ENCODE assay signal across 8 cellular contexts in the genomic region with DNA sequence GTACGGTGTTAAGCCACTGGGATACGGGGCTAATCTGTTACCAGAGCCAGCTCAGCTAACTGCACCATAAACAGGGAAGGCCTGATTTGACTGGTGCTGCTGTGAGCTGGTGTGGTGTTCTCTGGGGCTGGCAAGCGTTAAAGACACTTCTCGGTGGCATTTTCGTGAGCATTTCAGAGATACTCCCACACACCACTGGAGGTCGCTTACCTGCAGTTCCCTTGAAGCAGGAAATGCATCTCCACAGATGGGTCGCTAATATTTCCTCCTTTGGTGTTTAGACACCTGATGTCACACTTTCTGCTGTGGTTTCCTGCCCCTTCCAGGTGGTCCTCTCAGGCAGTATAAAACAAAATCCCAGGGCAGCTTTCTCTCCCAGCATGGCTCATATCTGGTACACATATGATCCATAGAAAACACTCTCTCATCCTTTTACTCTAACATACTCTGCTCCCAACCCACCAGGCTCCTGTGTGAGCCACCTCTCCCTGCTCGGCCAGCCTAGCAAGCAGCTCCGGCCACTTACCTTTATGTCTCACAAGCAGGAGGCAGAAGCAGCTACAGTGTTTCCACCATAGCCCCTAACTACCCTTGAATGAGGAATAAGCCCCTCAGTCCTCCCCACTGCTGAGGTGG.
DNase-seq lines count a peak whose midpoint lies in the region; ATAC-seq, FAIRE-seq and TF ChIP-seq lines count a peak whose summit lies in the region.

No MANE protein-coding gene starts in this region.

- no peak overlapping the region for H3K23ac ChIP-seq in H1 (ENCODE audit: insufficient read length)

- H4K5ac ChIP-seq in H1 (ENCODE audit: insufficient read length, low read depth, low read length) = no peak overlapping the region

- no peaks in the 10 kb centered on the region for H3K4me1 Mint-ChIP-seq in activated CD4-positive, alpha-beta memory T cell treated with anti-CD3 and anti-CD28 coated beads for 36 hours (ENCODE audit: low read depth)

- H2BK15ac ChIP-seq in H1 (ENCODE audit: low read length) = no peak overlapping the region

- H2BK20ac ChIP-seq in H1 (ENCODE audit: low read length) = no peak overlapping the region

- H3K4me2 ChIP-seq in H1 (ENCODE audit: insufficient read depth in 1 of 2, low read depth in 2 of 2, low read length in 2 of 2) = no peak overlapping the region

- H3K18ac ChIP-seq in H1 (ENCODE audit: extremely low read depth, low read length) = 0 out of 2 replicates have a peak overlapping the region, but pooled peaks have one; percentile 1

- H4K20me1 ChIP-seq in H1 (replicated peaks in 1 of 2; ENCODE audit: control insufficient read depth in 1 of 2, insufficient read depth in 2 of 2, low read length in 2 of 2) = no peaks in the 10 kb centered on the region

- no peak overlapping the region for H2AK5ac ChIP-seq in H1 (ENCODE audit: low read depth, low read length)

- peak overlapping the region; percentile 62; the same call in 1 of the 2 replicates for H4K8ac ChIP-seq in H1 (ENCODE audit: extremely low read depth, insufficient read depth, low read length)

- CTCF ChIA-PET in H1 (lab: Charles Lee; ENCODE audit: partially characterized antibody) = interaction anchor here (0.5 to 7.3 kb wide), 15 partner anchors 10 to 855 kb away, joined by 3 to 51 read pairs (median 3); no protein-coding TSS in a partner anchor
- CTCF ChIA-PET in activated CD4-positive, alpha-beta memory T cell treated with anti-CD3 and anti-CD28 coated beads for 36 hours (lab: Charles Lee) = no interaction called here

- H3K4me3 Mint-ChIP-seq in activated CD4-positive, alpha-beta memory T cell treated with anti-CD3 and anti-CD28 coated beads for 36 hours = no peak overlapping the region

- intact Hi-C loops in activated CD4-positive, alpha-beta memory T cell treated with anti-CD3 and anti-CD28 coated beads for 36 hours (cut with micrococcal nuclease) = no loop called here
- intact Hi-C loops in Right ventricle myocardium inferior (cut with DNase I) = no loop called here

- H3K79me2 ChIP-seq in H1 (ENCODE audit: control insufficient read depth in 1 of 2, insufficient read depth in 2 of 2, low read length in 2 of 2) = no peaks in the 10 kb centered on the region

- H3K9me3 Mint-ChIP-seq in activated CD4-positive, alpha-beta memory T cell treated with anti-CD3 and anti-CD28 coated beads for 36 hours = no peaks in the 10 kb centered on the region

- H3K23me2 ChIP-seq in H1 (ENCODE audit: low read depth, low read length) = no peaks in the 10 kb centered on the region

- no peak overlapping the region for H3K9ac ChIP-seq in H1 (replicated peaks in 1 of 4; ENCODE audit: extremely low read depth in 1 of 4, low read depth in 3 of 4, low read length in 3 of 4)

- no peaks in the 10 kb centered on the region for H3K36me3 Mint-ChIP-seq in activated CD4-positive, alpha-beta memory T cell treated with anti-CD3 and anti-CD28 coated beads for 36 hours

- peak; percentile 51 to 63 for TF ChIP-seq RAD21 in H1 (IDR thresholded peaks at IDR 0.05 in 1 of 2, conservative IDR thresholded peaks at IDR 0.05 in 1 of 2; ENCODE audit: low read depth in 2 of 2, low read length in 2 of 2)

- H3K27ac Mint-ChIP-seq in activated CD4-positive, alpha-beta memory T cell treated with anti-CD3 and anti-CD28 coated beads for 36 hours = no peak overlapping the region

- no peaks in the 10 kb centered on the region for H3K27me3 ChIP-seq in H1 (replicated peaks in 1 of 4; ENCODE audit: control insufficient read depth in 3 of 4, extremely low read depth in 1 of 4, insufficient read depth in 3 of 4, low read length in 3 of 4)
- no peaks in the 10 kb centered on the region for H3K27me3 ChIP-seq in upper lobe of left lung

- no peaks in the 10 kb centered on the region for H3K79me1 ChIP-seq in H1 (ENCODE audit: low read depth, low read length)

- H3K14ac ChIP-seq in H1 (ENCODE audit: insufficient read length) = no peak overlapping the region

- TF ChIP-seq CTCF in H1 (IDR thresholded peaks at IDR 0.05; ENCODE audit: control extremely low read depth in 1 of 3, insufficient read depth in 1 of 3, low read depth in 1 of 3, low read length in 3 of 3) (peak; percentile 60 to 82 (median 62)), upper lobe of left lung (IDR thresholded peaks at IDR 0.05) (no peak)

- H4K91ac ChIP-seq in H1 (replicated peaks; ENCODE audit: insufficient read length, low read length) = no peak overlapping the region

- H3K36me3 ChIP-seq in H1 (ENCODE audit: control insufficient read depth in 2 of 4, insufficient read depth in 4 of 4, low read length in 3 of 4) (no peaks in the 10 kb centered on the region), upper lobe of left lung (no peaks in the 10 kb centered on the region)

- ATAC-seq in GM18499 (IDR thresholded peaks at IDR 0.05; ENCODE audit: insufficient read depth, unreplicated experiment) (peak; percentile 86), GM21447 (IDR thresholded peaks at IDR 0.05; ENCODE audit: unreplicated experiment) (peak; percentile 98), HG03521 (IDR thresholded peaks at IDR 0.05; ENCODE audit: unreplicated experiment) (peak; percentile 98), upper lobe of left lung (ENCODE audit: low FRiP score in 2 of 2) (no peak), Right ventricle myocardium inferior (no peak)

- H3K27ac ChIP-seq in H1 (ENCODE audit: low read depth, low read length) (no peak overlapping the region), upper lobe of left lung (no peak overlapping the region)

- H3K4me3 ChIP-seq in H1 (ENCODE audit: extremely low read depth in 1 of 4, insufficient read depth in 2 of 4, low read depth in 3 of 4, low read length in 4 of 4) (no peak overlapping the region), upper lobe of left lung (no peak overlapping the region)

- H2BK120ac ChIP-seq in H1 (replicated peaks; ENCODE audit: low read depth, low read length) = no peak overlapping the region

- H2BK5ac ChIP-seq in H1 (ENCODE audit: low read depth, low read length) = no peak overlapping the region

- TF ChIP-seq EP300 in H1 (IDR thresholded peaks at IDR 0.05; ENCODE audit: borderline replicate concordance in 1 of 2, low read depth in 2 of 2, low read length in 2 of 2) (no peak), upper lobe of left lung (IDR thresholded peaks at IDR 0.05) (no peak)

- H3K4me1 ChIP-seq in H1 (replicated peaks in 1 of 4; ENCODE audit: control insufficient read depth in 3 of 4, insufficient read depth in 4 of 4, low read length in 3 of 4) (no peaks in the 10 kb centered on the region), upper lobe of left lung (no peaks in the 10 kb centered on the region)

- POLR2A ChIA-PET in H1 (lab: Charles Lee; ENCODE audit: partially characterized antibody) = no interaction called here
- POLR2A ChIA-PET in activated CD4-positive, alpha-beta memory T cell treated with anti-CD3 and anti-CD28 coated beads for 36 hours (lab: Charles Lee) = no interaction called here

- no peak overlapping the region for H3K56ac ChIP-seq in H1 (replicated peaks; ENCODE audit: insufficient read length, low read depth, low read length)

- no peak for TF ChIP-seq POLR2A in H1 (IDR thresholded peaks at IDR 0.05; ENCODE audit: control extremely low read depth in 1 of 2, low read depth in 2 of 2, low read length in 2 of 2)
- no peak for TF ChIP-seq POLR2A in upper lobe of left lung (IDR thresholded peaks at IDR 0.05)

- H3K27me3 Mint-ChIP-seq in activated CD4-positive, alpha-beta memory T cell treated with anti-CD3 and anti-CD28 coated beads for 36 hours = peaks cover 9% of the 10 kb centered on the region

- WGBS in H1 (ENCODE audit: extremely low coverage in 1 of 2, insufficient coverage in 1 of 2, insufficient read length in 1 of 2, insufficient replicate concordance in 2 of 2, low coverage in 1 of 2, low lambda C conversion rate in 2 of 2, missing lambda C conversion rate in 1 of 2), 2 experiments = 50% methylated on average over 9 of the region's 9 CpGs; no CpG with 5 or more reads in 1 of the 2 experiments
- WGBS in upper lobe of left lung, 2 donors = 43 to 47% methylated on average over 4 to 9 of the region's 9 CpGs

- peak overlapping the region; percentile 89 for H2AFZ ChIP-seq in H1 (ENCODE audit: low read length)

- DNase-seq in H1 (ENCODE audit: low read depth in 1 of 2, low spot score in 2 of 2) (peak in 1 of 2 experiments; percentile 49), upper lobe of left lung (no peak), glomerular visceral epithelial cell (ENCODE audit: extremely low spot score) (no peak), Right ventricle myocardium inferior (ENCODE audit: missing footprints) (no peak)
- no peak for DNase-seq in activated CD4-positive, alpha-beta memory T cell treated with anti-CD3 and anti-CD28 coated beads for 36 hours

- peak; percentile 72 for FAIRE-seq in H1 (lab: Jason Lieb, UNC)

- no peak overlapping the region for H2BK12ac ChIP-seq in H1 (ENCODE audit: low read depth, low read length)

- H3K4ac ChIP-seq in H1 (replicated peaks; ENCODE audit: insufficient read length, low read depth, low read length) = no peak overlapping the region

- no peaks in the 10 kb centered on the region for H3K9me3 ChIP-seq in H1 (ENCODE audit: insufficient read depth in 2 of 2, low read depth in 1 of 2, low read length in 1 of 2)
- no peaks in the 10 kb centered on the region for H3K9me3 ChIP-seq in upper lobe of left lung

TF ChIP-seq in H1, 55 proteins besides CTCF, POLR2A, EP300 and RAD21:
- TF ChIP-seq GABPA (IDR thresholded peaks at IDR 0.05; ENCODE audit: borderline replicate concordance, insufficient read depth, low read length) (no peak), SP2 (IDR thresholded peaks at IDR 0.05; ENCODE audit: low read length) (no peak), SP4 (IDR thresholded peaks at IDR 0.05; ENCODE audit: low read length) (no peak), SIN3A (conservative IDR thresholded peaks at IDR 0.05 in 1 of 2, IDR thresholded peaks at IDR 0.05 in 1 of 2; ENCODE audit: low read depth in 1 of 2, low read length in 2 of 2) (no peak), SAP30 (IDR thresholded peaks at IDR 0.05; ENCODE audit: insufficient read depth, insufficient replicate concordance, low read length) (no peak), SIRT6 (IDR thresholded peaks at IDR 0.05; ENCODE audit: low read length) (no peak), TEAD4 (IDR thresholded peaks at IDR 0.05; ENCODE audit: low read depth, low read length) (no peak), MAFK (IDR thresholded peaks at IDR 0.05; ENCODE audit: low read depth, low read length) (no peak)
- TF ChIP-seq, protein P1, sequence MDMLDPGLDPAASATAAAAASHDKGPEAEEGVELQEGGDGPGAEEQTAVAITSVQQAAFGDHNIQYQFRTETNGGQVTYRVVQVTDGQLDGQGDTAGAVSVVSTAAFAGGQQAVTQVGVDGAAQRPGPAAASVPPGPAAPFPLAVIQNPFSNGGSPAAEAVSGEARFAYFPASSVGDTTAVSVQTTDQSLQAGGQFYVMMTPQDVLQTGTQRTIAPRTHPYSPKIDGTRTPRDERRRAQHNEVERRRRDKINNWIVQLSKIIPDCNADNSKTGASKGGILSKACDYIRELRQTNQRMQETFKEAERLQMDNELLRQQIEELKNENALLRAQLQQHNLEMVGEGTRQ (IDR thresholded peaks at IDR 0.05; ENCODE audit: low read length) = no peak

Comparison
In these comparisons a context has a peak if more than half of its experiments do, and no peak if none do; other contexts are left out.
1. ATAC-seq: peak in GM18499 (single experiment), GM21447 (single experiment) and HG03521 (single experiment); none in upper lobe of left lung (0 of 2) and Right ventricle myocardium inferior (single experiment).
2. CTCF ChIP-seq: peak in H1 (3 of 3); none in upper lobe of left lung (0 of 6).